Comparison of ENCODE assay signal across 1 cellular context in the genomic region with DNA sequence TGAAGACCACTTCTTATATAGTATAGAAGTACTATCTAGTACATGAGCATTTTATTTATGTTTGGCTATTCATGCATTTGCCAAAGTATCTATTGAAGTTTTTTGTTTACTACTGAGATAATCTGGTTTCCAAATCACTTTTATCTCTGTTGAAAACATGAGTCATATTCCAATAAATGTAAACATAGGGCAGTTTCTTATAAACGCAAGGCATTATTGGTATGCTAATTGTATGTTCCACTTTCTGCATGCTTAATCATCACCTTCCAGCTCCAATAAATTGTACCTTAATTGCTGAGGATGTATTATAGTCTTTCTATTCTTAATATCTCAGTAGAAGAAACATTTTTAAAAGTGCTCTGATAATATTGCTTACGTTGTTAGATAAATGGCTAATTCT.
A peak's percentile ranks its signal among the peaks of the same experiment; 100 is the strongest.
TF ChIP-seq lines count a peak whose summit lies in the region.

No MANE protein-coding gene starts in this region.

TF ChIP-seq in HEK293, 187 proteins besides CTCF, POLR2A, EP300 and RAD21:
- TF ChIP-seq ZFP69B (tag by site-specific recombination; IDR thresholded peaks at IDR 0.05) (no peak), SP7 (tag by site-specific recombination; IDR thresholded peaks at IDR 0.05) (peak; percentile 88), ZNF140 (tag by site-specific recombination; IDR thresholded peaks at IDR 0.05) (no peak)
